13 cellular contexts compared by ENCODE assay signal in genomic region chr19:34793562-34793961, GRCh38. TPM values are rescaled to one million over a fixed set of nuclear protein-coding genes. Genes with fewer than 3 reads are reported as not detected.
DNase-seq lines count a peak whose midpoint lies in the region; TF ChIP-seq lines count a peak whose summit lies in the region.
"Had no signal": no experiment of that assay in that cellular context is flagged by ENCODE, and none has a peak within 500 bp of the region (broad histone marks: within the 10 kb centered on the region; RNA-seq: fewer than 3 reads in every experiment).

No MANE protein-coding gene starts in this region.

- H3K79me1 ChIP-seq in mesenchymal stem cell (replicated peaks; ENCODE audit: low read length, poor library complexity, severe bottlenecking): no peaks in the 10 kb centered on the region

- DNase-seq in BJ (ENCODE audit: low read depth): no peak
- DNase-seq in EL: peak; percentile 6
- peak; percentile 6 for DNase-seq in SW480 (ENCODE audit: low spot score)
- DNase-seq in mesenchymal stem cell: no peak
- DNase-seq in stimulated activated CD8-positive, alpha-beta memory T cell treated with anti-CD3 and anti-CD28 coated beads, Interleukin-4, amount 100 ng/mL, for 48 hours: no peak
- DNase-seq in DMS153 treated with DMSO at 0.1 percent for 48 hours (lab: John Stamatoyannopoulos, UW; ENCODE audit: unreplicated experiment): no peak
- DNase-seq in amniotic stem cell (lab: John Stamatoyannopoulos, UW): no peak
- DNase-seq: activated CD4-positive, alpha-beta T cell treated with anti-CD3 and anti-CD28 coated beads, Interleukin-2, amount 50 U/mL, for 1 hour; activated T-cell treated with anti-CD3 and anti-CD28 coated beads, Interleukin-2, amount 50 U/mL, for 4 hours; CD4-positive, alpha-beta T cell; midbrain; NCI-H748 treated with DMSO at 0.1 percent for 48 hours; small intestine had no signal

- POLR2A ChIA-PET in BJ (lab: Charles Lee): interaction anchor here (1.0 kb wide), 1 partner anchor 133 kb away, joined by 4 read pairs; the partner anchor contains the start of gene ZNF30

- no peak overlapping the region for H2AK5ac ChIP-seq in mesenchymal stem cell (ENCODE audit: low read length, severe bottlenecking)

- no peak overlapping the region for H3K18ac ChIP-seq in mesenchymal stem cell (ENCODE audit: low read depth in 1 of 2, low read length in 2 of 2)

- no peak overlapping the region for H2BK15ac ChIP-seq in mesenchymal stem cell (ENCODE audit: low read depth, poor library complexity, severe bottlenecking)

- no peak overlapping the region for H3K23ac ChIP-seq in mesenchymal stem cell (ENCODE audit: low read length in 2 of 2)

- no peak overlapping the region for H2BK120ac ChIP-seq in mesenchymal stem cell (ENCODE audit: low read depth, low read length)

- H4K91ac ChIP-seq in mesenchymal stem cell (ENCODE audit: low read length): no peak overlapping the region

- H3K27ac ChIP-seq in mesenchymal stem cell (ENCODE audit: low read length, poor library complexity, severe bottlenecking): no peak overlapping the region

- no peak overlapping the region for H3K4me2 ChIP-seq in mesenchymal stem cell (ENCODE audit: low read length, poor library complexity, severe bottlenecking)

- H3K4me3 ChIP-seq in BJ (ENCODE audit: low read depth, low read length): 0 out of 2 replicates have a peak overlapping the region, but pooled peaks have one; percentile 3
- H3K4me3 ChIP-seq in mesenchymal stem cell (ENCODE audit: insufficient read depth in 1 of 2, low read depth in 1 of 2, low read length in 2 of 2): peak overlapping the region in 1 of 2 experiments; percentile 59

- peaks cover 18% of the 10 kb centered on the region for H3K9me3 ChIP-seq in mesenchymal stem cell (ENCODE audit: control insufficient read depth, low read length)

- H4K8ac ChIP-seq in mesenchymal stem cell (ENCODE audit: low read length): no peak overlapping the region

- H3K36me3 ChIP-seq in BJ (ENCODE audit: control insufficient read depth, insufficient read depth, low read length) (no peaks in the 10 kb centered on the region), mesenchymal stem cell (ENCODE audit: control insufficient read depth in 1 of 2, insufficient read depth in 2 of 2, low read depth in 1 of 2, low read length in 2 of 2) (no peaks in the 10 kb centered on the region)

- TF ChIP-seq CTCF in BJ (IDR thresholded peaks at IDR 0.05; ENCODE audit: insufficient read depth, low read depth, low read length): no peak

- no peak overlapping the region for H2AFZ ChIP-seq in mesenchymal stem cell (ENCODE audit: low read depth, low read length)

- no peak overlapping the region for H3K14ac ChIP-seq in mesenchymal stem cell (ENCODE audit: low read length in 2 of 2)

- 82% methylated on average over 3 of the region's 3 CpGs for WGBS in mesenchymal stem cell

- H3K27me3 ChIP-seq in BJ (ENCODE audit: control insufficient read depth, insufficient read depth, low read length) (no peaks in the 10 kb centered on the region), mesenchymal stem cell (ENCODE audit: control insufficient read depth in 1 of 2, insufficient read depth in 1 of 2, low read length in 2 of 2) (no peaks in the 10 kb centered on the region)

- CTCF ChIA-PET in BJ (lab: Yijun Ruan, JAX): no interaction called here

- H2BK12ac ChIP-seq in mesenchymal stem cell (ENCODE audit: low read length in 2 of 2): no peak overlapping the region

- peak overlapping the region; percentile 43 for H3K9ac ChIP-seq in mesenchymal stem cell (ENCODE audit: low read length)

- no peak overlapping the region for H3K4ac ChIP-seq in mesenchymal stem cell (ENCODE audit: low read depth in 1 of 2, low read length in 2 of 2)

- H2BK5ac ChIP-seq in mesenchymal stem cell (ENCODE audit: low read depth, low read length, poor library complexity, severe bottlenecking): no peak overlapping the region

- H3K4me1 ChIP-seq in mesenchymal stem cell (ENCODE audit: control insufficient read depth, insufficient read depth, low read depth, low read length): no peaks in the 10 kb centered on the region

RNA-seq across cellular contexts. Expression of gene ZNF599, which starts 20.5 kb away (rescaled TPM):
- polyA plus RNA-seq in BJ (2011; rRNA removed): 5.9 and 7.1 TPM in 2 replicates
- polyA minus RNA-seq in BJ (2011; rRNA and poly(A)+ RNA removed): 3.3 and 3.4 TPM in 2 replicates
- polyA plus RNA-seq in mesenchymal stem cell (2013, experiment 1 of 2): 4.4 TPM
- polyA plus RNA-seq in mesenchymal stem cell (2013, experiment 2 of 2): 4.5 TPM

RNA-seq across cellular contexts. Expression of gene ZNF181, which starts 59.5 kb away (rescaled TPM):
- polyA plus RNA-seq in BJ (2011; rRNA removed): 3.2 and 5.5 TPM in 2 replicates
- polyA minus RNA-seq in BJ (2011; rRNA and poly(A)+ RNA removed): 2.8 and 3.5 TPM in 2 replicates
- 3.8 TPM for polyA plus RNA-seq in mesenchymal stem cell (2013, experiment 1 of 2)
- polyA plus RNA-seq in mesenchymal stem cell (2013, experiment 2 of 2): 3.7 TPM

Comparison
In these comparisons a context has a peak if more than half of its experiments do, and no peak if none do; other contexts are left out.
1. DNase-seq: peak in EL (single experiment) and SW480 (single experiment); none in BJ (single experiment), mesenchymal stem cell (single experiment), stimulated activated CD8-positive, alpha-beta memory T cell treated with anti-CD3 and anti-CD28 coated beads, Interleukin-4, amount 100 ng/mL, for 48 hours (single experiment), DMS153 treated with DMSO at 0.1 percent for 48 hours (single experiment) and amniotic stem cell (single experiment).